In the genomic region with DNA sequence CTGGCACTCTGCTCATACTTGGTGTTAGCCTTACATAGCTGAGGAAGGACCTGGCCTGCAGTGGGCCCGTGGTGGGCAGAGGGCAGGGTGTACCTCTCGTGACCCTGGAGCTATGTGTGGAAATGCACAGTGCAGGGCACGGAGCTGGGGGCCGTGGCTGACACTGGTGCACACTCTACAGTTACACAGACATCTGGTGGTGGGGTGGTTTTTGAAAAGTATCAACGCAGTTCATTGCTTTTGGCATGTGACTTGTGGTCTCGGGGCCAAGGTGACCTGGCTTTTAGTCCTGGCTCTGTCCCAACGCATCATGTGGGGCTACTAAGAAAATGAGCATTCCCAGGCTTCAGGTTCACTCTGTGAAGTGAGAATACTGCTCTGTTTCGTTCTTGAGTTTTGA, we compare ENCODE assay signal across 22 cellular contexts.
DNase-seq lines count a peak whose midpoint lies in the region; ATAC-seq, FAIRE-seq and TF ChIP-seq lines count a peak whose summit lies in the region.
"Had no signal": no experiment of that assay in that cellular context is flagged by ENCODE, and none has a peak within 500 bp of the region (broad histone marks: within the 10 kb centered on the region; RNA-seq: fewer than 3 reads in every experiment).

No MANE protein-coding gene starts in this region.

- 52% methylated on average over 6 of the region's 8 CpGs for WGBS in esophagus muscularis mucosa
- WGBS in pancreas, 2 donors, result 39 to 49% methylated on average over 8 of the region's 8 CpGs

- POLR2A ChIA-PET in RWPE1 (lab: Yijun Ruan, JAX; ENCODE audit: low non-redundant PET), result no interaction called here

- ATAC-seq in GM18867 (IDR thresholded peaks at IDR 0.05; ENCODE audit: unreplicated experiment), result peak; percentile 41
- peak; percentile 26 to 42 (median 34) for ATAC-seq in pancreas
- ATAC-seq in HG02870 (IDR thresholded peaks at IDR 0.05; ENCODE audit: unreplicated experiment), result no peak
- ATAC-seq: activated CD4-positive, alpha-beta T cell treated with anti-CD3 and anti-CD28 coated beads for 36 hours; stimulated activated naive CD8-positive, alpha-beta T cell treated with anti-CD3 and anti-CD28 coated beads, Interleukin-15, Interleukin-2, amounts not matched to agents 100 U/mL and 50 U/mL, for 24 hours had no signal

- intact Hi-C loops in esophagus muscularis mucosa (cut with DNase I) (no loop called here), pancreas (cut with DNase I) (no loop called here)

- no peak overlapping the region for H3K4me3 ChIP-seq in esophagus muscularis mucosa
- no peak overlapping the region for H3K4me3 ChIP-seq in pancreas
- H3K4me3 ChIP-seq: SK-N-MC had no signal

- CTCF ChIA-PET in RWPE1 (lab: Yijun Ruan, JAX), result no interaction called here

- H3K9me3 ChIP-seq in esophagus muscularis mucosa, result no peaks in the 10 kb centered on the region
- H3K9me3 ChIP-seq in pancreas, result no peaks in the 10 kb centered on the region

- no peak for TF ChIP-seq EP300 in esophagus muscularis mucosa (IDR thresholded peaks at IDR 0.05)

- TF ChIP-seq CTCF in RWPE1 (conservative IDR thresholded peaks at IDR 0.05; ENCODE audit: low read depth) (no peak), esophagus muscularis mucosa (IDR thresholded peaks at IDR 0.05) (no peak), pancreas (IDR thresholded peaks at IDR 0.05) (no peak)

- H3K4me1 ChIP-seq in esophagus muscularis mucosa (peaks cover 6 to 36% (median 23%) of the 10 kb centered on the region in 4 donors), pancreas (peaks cover 13 to 24% (median 22%) of the 10 kb centered on the region in 3 donors)

- DNase-seq in RWPE1 (ENCODE audit: low spot score) (no peak), esophagus muscularis mucosa (ENCODE audit: extremely low spot score) (no peak), pancreas (no peak), AML-193 (lab: John Stamatoyannopoulos, UW) (no peak), NCI-H2081 (lab: John Stamatoyannopoulos, UW) (no peak)
- DNase-seq in stimulated activated CD8-positive, alpha-beta memory T cell treated with anti-CD3 and anti-CD28 coated beads, Interleukin-4, amount 100 ng/mL, for 48 hours, result no peak
- DNase-seq: activated CD4-positive, alpha-beta T cell treated with anti-CD3 and anti-CD28 coated beads for 36 hours; activated gamma-delta T cell treated with Interleukin-2 at 50 U/mL for 16 hours; central memory CD4-positive, alpha-beta T cell; DND-41; HCEC 1CT; hypothalamus; KBM-7; NCI-H2029 treated with DMSO at 0.1 percent for 48 hours; NCI-H526 treated with DMSO at 0.1 percent for 48 hours; stimulated activated CD4-positive, alpha-beta T cell treated with anti-CD3 and anti-CD28 coated beads, Interleukin-15, amount 100 ng/mL, for 24 hours; stimulated activated naive CD8-positive, alpha-beta T cell treated with anti-CD3 and anti-CD28 coated beads, Interleukin-15, Interleukin-2, amounts not matched to agents 100 U/mL and 50 U/mL, for 24 hours had no signal

- no peak for TF ChIP-seq POLR2A in esophagus muscularis mucosa (IDR thresholded peaks at IDR 0.05; ENCODE audit: low read depth)

- H3K36me3 ChIP-seq in esophagus muscularis mucosa (no peaks in the 10 kb centered on the region), pancreas (no peaks in the 10 kb centered on the region)

- peak overlapping the region; percentile 54 for H3K27ac ChIP-seq in RWPE1
- H3K27ac ChIP-seq in esophagus muscularis mucosa (replicated peaks in 1 of 4), result peak overlapping the region in 3 of 4 donors; percentile 4 to 32 (median 6)
- H3K27ac ChIP-seq in pancreas, result peak overlapping the region in 3 of 4 donors; percentile 5 to 34 (median 29)
- H3K27ac ChIP-seq: SK-N-MC had no signal

- H3K27me3 ChIP-seq in esophagus muscularis mucosa, result no peaks in the 10 kb centered on the region
- H3K27me3 ChIP-seq in pancreas, result no peaks in the 10 kb centered on the region

- FAIRE-seq in pancreas (lab: Jason Lieb, UNC), result no peak
- FAIRE-seq: GM19239, keratinocyte had no signal
